In the genomic region with DNA sequence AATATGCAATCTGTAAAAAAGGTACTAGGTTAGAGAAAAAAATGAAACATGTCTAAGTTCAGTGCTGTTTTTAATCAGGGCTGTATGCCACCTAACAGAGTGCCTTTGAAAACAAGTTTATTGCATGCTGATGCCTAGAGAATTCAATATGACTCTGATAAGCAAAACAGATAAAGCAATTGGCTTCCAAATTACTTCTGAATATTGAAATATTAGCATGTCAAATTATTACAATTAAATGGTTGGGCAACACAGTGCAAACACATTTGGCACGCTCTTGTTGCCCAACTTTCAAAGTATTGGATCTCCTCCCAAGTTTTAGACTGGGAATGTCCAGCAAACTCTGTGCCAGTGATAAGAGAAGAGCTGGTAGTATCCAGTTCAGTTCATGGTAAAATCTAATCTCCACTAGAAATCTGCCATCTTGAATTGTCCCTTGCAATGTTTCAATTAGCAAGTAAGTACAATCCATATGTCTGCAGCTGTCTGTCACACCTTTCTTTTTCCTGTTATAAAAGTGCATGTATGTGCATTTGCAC, we compare ENCODE assay signal across 11 cellular contexts.
"Had no signal": no experiment of that assay in that cellular context is flagged by ENCODE, and none has a peak within 500 bp of the region (broad histone marks: within the 10 kb centered on the region; RNA-seq: fewer than 3 reads in every experiment).

No MANE protein-coding gene starts in this region.

- ATAC-seq: activated naive CD4-positive, alpha-beta T cell treated with anti-CD3 and anti-CD28 coated beads, Interleukin-2, amount 50 U/mL, for 72 hours; body of pancreas; stimulated activated memory B cell treated with anti-CD40 and anti-IgM and Interleukin-4, amounts not matched to agents 10 μg/mL and 1 μg/mL and 100 μg/mL, for 72 hours had no signal

- H3K36me3 ChIP-seq: colonic mucosa had no signal

- H3K4me3 ChIP-seq: body of pancreas, colonic mucosa, hepatocyte had no signal

- H3K9me3 ChIP-seq: body of pancreas, colonic mucosa had no signal

- H3K27me3 ChIP-seq: body of pancreas, colonic mucosa, hepatocyte had no signal

- H2AFZ ChIP-seq: hepatocyte had no signal

- H3K27ac ChIP-seq: body of pancreas, colonic mucosa, hepatocyte had no signal

- DNase-seq: activated gamma-delta T cell; activated T-cell treated with anti-CD3 and anti-CD28 coated beads, Interleukin-2, amount 50 U/mL, for 1 hour; amygdala; body of pancreas; central memory CD4-positive, alpha-beta T cell; colonic mucosa; stimulated activated CD4-positive, alpha-beta T cell treated with anti-CD3 and anti-CD28 coated beads, Interleukin-12 subunit alpha, Interleukin-12 subunit beta, amount 100 ng/mL, for 4 hours; stimulated activated CD4-positive, alpha-beta T cell treated with anti-CD3 and anti-CD28 coated beads, Interleukin-2, amount 100 ng/mL, for 24 hours had no signal

- H3K4me2 ChIP-seq: hepatocyte had no signal

- H3K4me1 ChIP-seq: colonic mucosa had no signal
